ENCODE assay signal across 31 cellular contexts in the genomic region with DNA sequence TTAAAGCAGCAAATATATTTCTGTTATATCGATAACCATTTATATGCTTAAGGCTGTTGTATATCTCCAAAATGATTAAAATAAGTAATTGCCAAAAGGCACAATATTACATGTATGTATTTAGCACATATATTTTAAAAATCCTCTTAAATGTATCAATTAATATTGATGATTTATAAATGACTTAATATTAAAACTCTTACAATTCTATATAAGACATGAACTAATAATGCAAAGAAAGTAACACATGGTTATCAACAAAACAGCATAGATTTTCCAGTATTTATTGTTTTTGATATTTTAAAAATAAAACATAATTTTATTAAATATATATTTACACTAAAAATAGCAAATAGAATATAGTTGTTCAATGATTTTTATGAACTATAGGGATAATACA.
"Had no signal": no experiment of that assay in that cellular context is flagged by ENCODE, and none has a peak within 500 bp of the region (broad histone marks: within the 10 kb centered on the region; RNA-seq: fewer than 3 reads in every experiment).

No MANE protein-coding gene starts in this region.

- H3K27ac ChIP-seq: ascending aorta, breast epithelium, cardiac muscle cell, gastrocnemius medialis, heart right ventricle, hepatocyte had no signal

- H3K36me3 ChIP-seq: ascending aorta, breast epithelium, cardiac muscle cell, gastrocnemius medialis, heart right ventricle had no signal

- H3K4me1 ChIP-seq: ascending aorta, breast epithelium, gastrocnemius medialis had no signal

- H3K27me3 ChIP-seq: ascending aorta, breast epithelium, cardiac muscle cell, gastrocnemius medialis, heart right ventricle, hepatocyte had no signal

- DNase-seq: activated CD4-positive, alpha-beta memory T cell treated with anti-CD3 and anti-CD28 coated beads for 36 hours; activated CD4-positive, alpha-beta T cell treated with anti-CD3 and anti-CD28 coated beads for 36 hours; activated CD4-positive, alpha-beta T cell treated with anti-CD3 and anti-CD28 coated beads, Interleukin-2, amount 10 ng/mL, durations not matched to agents 24 days and 14 days; activated CD4-positive, CD25-positive, alpha-beta regulatory T cell; activated CD4-positive, CD25-positive, alpha-beta regulatory T cell treated with anti-CD3 and anti-CD28 coated beads, Interleukin-2, amount 50 U/mL, for 72 hours; activated CD8-positive, alpha-beta memory T cell treated with anti-CD3 and anti-CD28 coated beads, Interleukin-2, amount 10 ng/mL, durations not matched to agents 7 days and 5 days; activated CD8-positive, alpha-beta memory T cell treated with anti-CD3 and anti-CD28 coated beads, Interleukin-2, amount 50 U/mL, for 4 hours; activated CD8-positive, alpha-beta T cell treated with anti-CD3 and anti-CD28 coated beads, Interleukin-2, amount 10 ng/mL, durations not matched to agents 7 days and 5 days; activated gamma-delta T cell; activated naive CD4-positive, alpha-beta T cell; activated naive CD4-positive, alpha-beta T cell treated with anti-CD3 and anti-CD28 coated beads, Interleukin-2, amount 10 ng/mL, durations not matched to agents 7 days and 5 days; activated naive CD8-positive, alpha-beta T cell treated with anti-CD3 and anti-CD28 coated beads, Interleukin-2, amount 10 ng/mL, durations not matched to agents 7 days and 5 days; activated T-cell treated with anti-CD3 and anti-CD28 coated beads, Interleukin-2, amount 50 U/mL, for 24 hours; activated T-cell treated with anti-CD3 and anti-CD28 coated beads, Interleukin-2, amount 50 U/mL, for 72 hours; central memory CD4-positive, alpha-beta T cell; cerebellar nuclear complex; cortex of kidney; dermis blood vessel endothelial cell; effector CD4-positive, alpha-beta T cell; foreskin fibroblast; gastrocnemius medialis; heart right ventricle; T-helper 1 cell; T-helper 17 cell; T1000 had no signal

- H3K9me3 ChIP-seq: ascending aorta, breast epithelium, gastrocnemius medialis, heart right ventricle had no signal

- H3K4me3 ChIP-seq: ascending aorta, breast epithelium, cardiac muscle cell, gastrocnemius medialis, heart right ventricle, hepatocyte had no signal

- H3K4me2 ChIP-seq: hepatocyte had no signal

- H2AFZ ChIP-seq: hepatocyte had no signal

- H3K79me2 ChIP-seq: hepatocyte had no signal

- ATAC-seq: activated CD4-positive, alpha-beta T cell treated with anti-CD3 and anti-CD28 coated beads for 36 hours; activated CD8-positive, alpha-beta memory T cell treated with anti-CD3 and anti-CD28 coated beads, Interleukin-2, amount 10 ng/mL, durations not matched to agents 7 days and 5 days; activated CD8-positive, alpha-beta T cell treated with anti-CD3 and anti-CD28 coated beads, Interleukin-2, amount 10 ng/mL, durations not matched to agents 7 days and 5 days; activated naive CD4-positive, alpha-beta T cell treated with anti-CD3 and anti-CD28 coated beads, Interleukin-2, amount 50 U/mL, for 72 hours; activated T-cell treated with anti-CD3 and anti-CD28 coated beads, Interleukin-2, amount 50 U/mL, for 72 hours; esophagus mucosa; gastrocnemius medialis; heart right ventricle; T-helper 17 cell had no signal
